Comparison of ENCODE assay signal across 21 cellular contexts in the genomic region with DNA sequence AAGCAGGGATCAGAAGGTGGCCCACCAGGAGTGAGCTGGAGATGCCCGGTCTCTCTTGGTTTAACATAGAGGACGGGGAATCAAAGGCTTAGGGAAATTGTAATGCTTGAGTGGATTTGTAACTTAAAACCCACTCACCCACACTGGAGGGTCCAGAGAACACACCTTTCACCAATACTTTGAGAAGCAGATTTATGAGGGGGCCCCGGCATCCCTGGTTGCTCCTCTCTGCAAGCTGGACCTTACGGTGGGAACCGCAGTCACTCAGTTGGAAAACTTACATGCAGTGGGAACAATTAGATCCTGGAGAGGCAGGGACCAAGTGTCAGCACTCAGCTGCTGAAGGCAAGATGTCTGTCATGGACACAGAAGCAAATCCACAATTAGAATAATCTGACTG. TPM values are rescaled to one million over a fixed set of nuclear protein-coding genes. Genes with fewer than 3 reads are reported as not detected.
DNase-seq lines count a peak whose midpoint lies in the region; ATAC-seq and TF ChIP-seq lines count a peak whose summit lies in the region.
"Had no signal": no experiment of that assay in that cellular context is flagged by ENCODE, and none has a peak within 500 bp of the region (broad histone marks: within the 10 kb centered on the region; RNA-seq: fewer than 3 reads in every experiment).

No MANE protein-coding gene starts in this region.

- H3K27me3 ChIP-seq in CD8-positive, alpha-beta memory T cell (ENCODE audit: insufficient read depth, low read length, poor library complexity, severe bottlenecking) = no peaks in the 10 kb centered on the region
- H3K27me3 ChIP-seq: BE2C, SJCRH30 had no signal

- peaks cover 37% of the 10 kb centered on the region for H3K4me1 Mint-ChIP-seq in activated naive CD4-positive, alpha-beta T cell treated with anti-CD3 and anti-CD28 coated beads, Interleukin-2, amount 10 ng/mL, durations not matched to agents 7 days and 5 days
- peaks cover 57% of the 10 kb centered on the region for H3K4me1 Mint-ChIP-seq in stimulated activated effector memory CD8-positive, alpha-beta T cell treated with anti-CD3 and anti-CD28 coated beads, Interleukin-12 subunit alpha, Interleukin-12 subunit beta, amount 100 ng/mL, for 72 hours
- H3K4me1 Mint-ChIP-seq in CD8-positive, alpha-beta memory T cell = peaks cover 40 to 54% (median 47%) of the 10 kb centered on the region in 3 donors

- CTCF ChIA-PET in activated naive CD4-positive, alpha-beta T cell treated with anti-CD3 and anti-CD28 coated beads, Interleukin-2, amount 10 ng/mL, durations not matched to agents 7 days and 5 days (lab: Charles Lee) = interaction anchor here (1.5 to 1.9 kb wide), 2 partner anchors 10 to 21 kb away, joined by 4 to 9 read pairs; partner anchors contain the start of gene PPP5C
- CTCF ChIA-PET in RWPE1 (lab: Yijun Ruan, JAX) = interaction anchor here (1.2 to 1.3 kb wide), 2 partner anchors 21 to 28 kb away, joined by 3 read pairs; partner anchors contain the start of gene PPP5C
- CTCF ChIA-PET in CD8-positive, alpha-beta memory T cell (lab: Charles Lee) = no interaction called here

- no peak overlapping the region for H3K4me3 ChIP-seq in CD8-positive, alpha-beta memory T cell (ENCODE audit: low read length)
- H3K4me3 ChIP-seq: GM23338, PC-9, SJCRH30 had no signal

- no peaks in the 10 kb centered on the region for H3K27me3 Mint-ChIP-seq in activated naive CD4-positive, alpha-beta T cell treated with anti-CD3 and anti-CD28 coated beads, Interleukin-2, amount 10 ng/mL, durations not matched to agents 7 days and 5 days
- H3K27me3 Mint-ChIP-seq in CD8-positive, alpha-beta memory T cell = no peaks in the 10 kb centered on the region
- H3K27me3 Mint-ChIP-seq: CD4-positive, CD25-positive, alpha-beta regulatory T cell had no signal

- H3K36me3 ChIP-seq in CD8-positive, alpha-beta memory T cell (ENCODE audit: insufficient read depth, low read length) = peaks cover 8% of the 10 kb centered on the region

- H3K4me1 ChIP-seq in CD8-positive, alpha-beta memory T cell (ENCODE audit: insufficient read depth, low read length) = peaks cover 10% of the 10 kb centered on the region
- H3K4me1 ChIP-seq: BE2C, Caco-2 had no signal

- no peaks in the 10 kb centered on the region for H3K9me3 Mint-ChIP-seq in activated naive CD4-positive, alpha-beta T cell treated with anti-CD3 and anti-CD28 coated beads, Interleukin-2, amount 10 ng/mL, durations not matched to agents 7 days and 5 days
- no peaks in the 10 kb centered on the region for H3K9me3 Mint-ChIP-seq in stimulated activated effector memory CD8-positive, alpha-beta T cell treated with anti-CD3 and anti-CD28 coated beads, Interleukin-12 subunit alpha, Interleukin-12 subunit beta, amount 100 ng/mL, for 72 hours
- H3K9me3 Mint-ChIP-seq in CD8-positive, alpha-beta memory T cell = no peaks in the 10 kb centered on the region
- H3K9me3 Mint-ChIP-seq: CD4-positive, CD25-positive, alpha-beta regulatory T cell; GM23338 had no signal

- no peak overlapping the region for H3K27ac Mint-ChIP-seq in activated naive CD4-positive, alpha-beta T cell treated with anti-CD3 and anti-CD28 coated beads, Interleukin-2, amount 10 ng/mL, durations not matched to agents 7 days and 5 days
- peak overlapping the region; percentile 32 for H3K27ac Mint-ChIP-seq in stimulated activated effector memory CD8-positive, alpha-beta T cell treated with anti-CD3 and anti-CD28 coated beads, Interleukin-12 subunit alpha, Interleukin-12 subunit beta, amount 100 ng/mL, for 72 hours
- peak overlapping the region in 1 of 8 donors; percentile 83 for H3K27ac Mint-ChIP-seq in CD8-positive, alpha-beta memory T cell
- H3K27ac Mint-ChIP-seq: CD4-positive, CD25-positive, alpha-beta regulatory T cell; GM23338 had no signal

- H3K4me3 Mint-ChIP-seq in activated naive CD4-positive, alpha-beta T cell treated with anti-CD3 and anti-CD28 coated beads, Interleukin-2, amount 10 ng/mL, durations not matched to agents 7 days and 5 days = no peak overlapping the region
- no peak overlapping the region for H3K4me3 Mint-ChIP-seq in stimulated activated effector memory CD8-positive, alpha-beta T cell treated with anti-CD3 and anti-CD28 coated beads, Interleukin-12 subunit alpha, Interleukin-12 subunit beta, amount 100 ng/mL, for 72 hours
- no peak overlapping the region for H3K4me3 Mint-ChIP-seq in CD8-positive, alpha-beta memory T cell
- H3K4me3 Mint-ChIP-seq: CD4-positive, CD25-positive, alpha-beta regulatory T cell; GM23338 had no signal

- POLR2A ChIA-PET in RWPE1 (lab: Yijun Ruan, JAX; ENCODE audit: low non-redundant PET) = no interaction called here
- POLR2A ChIA-PET in CD8-positive, alpha-beta memory T cell (lab: Charles Lee) = no interaction called here

- ATAC-seq in stimulated activated effector memory CD8-positive, alpha-beta T cell treated with anti-CD3 and anti-CD28 coated beads, Interleukin-12 subunit alpha, Interleukin-12 subunit beta, amount 100 ng/mL, for 72 hours = no peak
- no peak for ATAC-seq in GM21367 (IDR thresholded peaks at IDR 0.05; ENCODE audit: unreplicated experiment)
- no peak for ATAC-seq in GM19463 (IDR thresholded peaks at IDR 0.05; ENCODE audit: unreplicated experiment)
- ATAC-seq: GM23338 had no signal

- TF ChIP-seq CTCF in RWPE1 (conservative IDR thresholded peaks at IDR 0.05; ENCODE audit: low read depth) = no peak

- H3K36me3 Mint-ChIP-seq in activated naive CD4-positive, alpha-beta T cell treated with anti-CD3 and anti-CD28 coated beads, Interleukin-2, amount 10 ng/mL, durations not matched to agents 7 days and 5 days = peaks cover 35% of the 10 kb centered on the region
- peaks cover 33% of the 10 kb centered on the region for H3K36me3 Mint-ChIP-seq in stimulated activated effector memory CD8-positive, alpha-beta T cell treated with anti-CD3 and anti-CD28 coated beads, Interleukin-12 subunit alpha, Interleukin-12 subunit beta, amount 100 ng/mL, for 72 hours
- H3K36me3 Mint-ChIP-seq in CD8-positive, alpha-beta memory T cell = peaks cover 6 to 50% (median 8%) of the 10 kb centered on the region in 3 donors

- H3K27ac ChIP-seq in RWPE1 = peak overlapping the region; percentile 29; the same call in 1 of the 2 replicates
- no peak overlapping the region for H3K27ac ChIP-seq in CD8-positive, alpha-beta memory T cell (ENCODE audit: low read depth, low read length)
- H3K27ac ChIP-seq: PC-9, SJCRH30 had no signal

- H3K9me3 ChIP-seq in CD8-positive, alpha-beta memory T cell (ENCODE audit: low read length) = no peaks in the 10 kb centered on the region
- H3K9me3 ChIP-seq: BE2C, Caco-2, SJCRH30 had no signal

- peak; percentile 12 for DNase-seq in activated naive CD4-positive, alpha-beta T cell treated with anti-CD3 and anti-CD28 coated beads, Interleukin-2, amount 10 ng/mL, durations not matched to agents 7 days and 5 days
- no peak for DNase-seq in activated naive CD4-positive, alpha-beta T cell (lab: John Stamatoyannopoulos, UW)
- DNase-seq in RWPE1 (ENCODE audit: low spot score) = no peak
- peak; percentile 94 for DNase-seq in left kidney (ENCODE audit: low read depth, low spot score)
- DNase-seq in stimulated activated effector memory CD8-positive, alpha-beta T cell treated with anti-CD3 and anti-CD28 coated beads, Interleukin-12 subunit alpha, Interleukin-12 subunit beta, amount 100 ng/mL, for 72 hours (ENCODE audit: low spot score in 2 of 2) = no peak
- no peak for DNase-seq in CD8-positive, alpha-beta memory T cell
- DNase-seq: BE2C; CD4-positive, CD25-positive, alpha-beta regulatory T cell; GDM1; HCEC 1CT; NCI-H1092 treated with DMSO at 0.1 percent for 48 hours; NCI-H2081; NCI-H774; PC-9; SJCRH30 had no signal

RNA-seq across cellular contexts. Expression of gene PPP5C, which starts 20.5 kb away (rescaled TPM):
- total RNA-seq in CD8-positive, alpha-beta memory T cell = 100 to 1,000 TPM; 124 TPM
- polyA plus RNA-seq in CD8-positive, alpha-beta memory T cell = 38.7 TPM

RNA-seq across cellular contexts. Expression of gene CCDC8, which starts 45.9 kb away (rescaled TPM):
- not detected for total RNA-seq in CD8-positive, alpha-beta memory T cell
- not detected for polyA plus RNA-seq in CD8-positive, alpha-beta memory T cell
- total RNA-seq: A172; CD4-positive, CD25-positive, alpha-beta regulatory T cell; NCI-H460 had no signal
- polyA plus RNA-seq: CD4-positive, CD25-positive, alpha-beta regulatory T cell had no signal

Comparison
In these comparisons a context has a peak if more than half of its experiments do, and no peak if none do; other contexts are left out.
1. DNase-seq: peak in activated naive CD4-positive, alpha-beta T cell treated with anti-CD3 and anti-CD28 coated beads, Interleukin-2, amount 10 ng/mL, durations not matched to agents 7 days and 5 days (single experiment) and left kidney (single experiment); none in activated naive CD4-positive, alpha-beta T cell (0 of 4), RWPE1 (single experiment), stimulated activated effector memory CD8-positive, alpha-beta T cell treated with anti-CD3 and anti-CD28 coated beads, Interleukin-12 subunit alpha, Interleukin-12 subunit beta, amount 100 ng/mL, for 72 hours (0 of 2) and CD8-positive, alpha-beta memory T cell (0 of 5).